8 cellular contexts compared by ENCODE assay signal in the genomic region with DNA sequence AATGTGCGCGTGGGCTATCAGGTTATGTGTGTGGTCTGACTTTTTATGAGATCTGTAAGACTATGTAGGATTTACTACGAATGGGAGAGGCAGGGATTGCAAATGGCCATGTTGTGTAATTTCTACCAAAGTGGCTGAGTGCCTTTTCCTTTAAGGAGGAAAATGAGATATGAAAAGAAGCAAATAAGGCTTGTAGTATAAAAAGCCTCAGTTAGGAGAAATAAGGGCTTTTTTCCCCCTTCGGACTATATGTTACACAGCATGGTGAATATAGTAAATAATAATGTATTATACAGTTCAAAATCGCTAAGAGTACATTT. TPM values are rescaled to one million over a fixed set of nuclear protein-coding genes. Genes with fewer than 3 reads are reported as not detected.
DNase-seq lines count a peak whose midpoint lies in the region; ATAC-seq and TF ChIP-seq lines count a peak whose summit lies in the region.

No MANE protein-coding gene starts in this region.

- H3K27ac ChIP-seq in adrenal gland (peak overlapping the region; percentile 60 to 92 (median 79)), left lung (peak overlapping the region; percentile 65 to 68), thyroid gland (peak overlapping the region; percentile 0 to 72 (median 64))

- WGBS in adrenal gland, 4 donors = 7 to 14% (median 8%) methylated on average over 5 of the region's 5 CpGs
- WGBS in thyroid gland, 2 donors = 7 to 13% methylated on average over 5 of the region's 5 CpGs

- peaks cover 9% of the 10 kb centered on the region for H3K9me3 Mint-ChIP-seq in activated CD4-positive, alpha-beta T cell treated with anti-CD3 and anti-CD28 coated beads, Interleukin-2, amount 10 ng/mL, durations not matched to agents 7 days and 5 days

- ATAC-seq in left lung = no peak
- ATAC-seq in HG02981 (IDR thresholded peaks at IDR 0.05; ENCODE audit: unreplicated experiment) = no peak

- intact Hi-C loops in adrenal gland (cut with DNase I) (no loop called here), left lung (cut with DNase I) (no loop called here), thyroid gland (cut with DNase I) (no loop called here)

- H3K27me3 ChIP-seq in adrenal gland (no peaks in the 10 kb centered on the region), left lung (no peaks in the 10 kb centered on the region), thyroid gland (no peaks in the 10 kb centered on the region)

- H3K4me1 ChIP-seq in adrenal gland (replicated peaks in 1 of 2) (peaks cover 16 to 25% of the 10 kb centered on the region in 2 donors), left lung (peaks cover 8 to 17% of the 10 kb centered on the region in 2 donors), thyroid gland (peaks cover 9 to 12% of the 10 kb centered on the region in 2 donors)

- POLR2A ChIA-PET in activated CD4-positive, alpha-beta T cell treated with anti-CD3 and anti-CD28 coated beads, Interleukin-2, amount 10 ng/mL, durations not matched to agents 7 days and 5 days (lab: Charles Lee) = no interaction called here

- TF ChIP-seq POLR2A in adrenal gland (IDR thresholded peaks at IDR 0.05) = no peak
- no peak for TF ChIP-seq POLR2A in thyroid gland (IDR thresholded peaks at IDR 0.05)

- H3K27ac Mint-ChIP-seq in activated CD4-positive, alpha-beta T cell treated with anti-CD3 and anti-CD28 coated beads, Interleukin-2, amount 10 ng/mL, durations not matched to agents 7 days and 5 days = peak overlapping the region; percentile 95

- DNase-seq in activated CD4-positive, alpha-beta T cell treated with anti-CD3 and anti-CD28 coated beads, Interleukin-2, amount 10 ng/mL, durations not matched to agents 7 days and 5 days = no peak
- no peak for DNase-seq in activated CD4-positive, alpha-beta T cell treated with anti-CD3 and anti-CD28 coated beads for 1 hour
- DNase-seq in adrenal gland (no peak), left lung (no peak), thyroid gland (no peak), NOMO-1 treated with DMSO at 0.1 percent for 48 hours (lab: John Stamatoyannopoulos, UW; ENCODE audit: unreplicated experiment) (no peak), HUDEP-2 (lab: John Stamatoyannopoulos, UW; ENCODE audit: unreplicated experiment in 76 of 76) (no peak)

- H3K27me3 Mint-ChIP-seq in activated CD4-positive, alpha-beta T cell treated with anti-CD3 and anti-CD28 coated beads, Interleukin-2, amount 10 ng/mL, durations not matched to agents 7 days and 5 days = peaks cover 17% of the 10 kb centered on the region

- peaks cover 0 to 5% of the 10 kb centered on the region in 2 donors for H3K36me3 ChIP-seq in adrenal gland (replicated peaks in 1 of 2)
- H3K36me3 ChIP-seq in left lung = peaks cover 0 to 16% of the 10 kb centered on the region in 2 donors
- peaks cover 5 to 7% of the 10 kb centered on the region in 2 donors for H3K36me3 ChIP-seq in thyroid gland

- peaks cover 34% of the 10 kb centered on the region for H3K4me1 Mint-ChIP-seq in activated CD4-positive, alpha-beta T cell treated with anti-CD3 and anti-CD28 coated beads, Interleukin-2, amount 10 ng/mL, durations not matched to agents 7 days and 5 days

- peaks cover 10% of the 10 kb centered on the region for H3K36me3 Mint-ChIP-seq in activated CD4-positive, alpha-beta T cell treated with anti-CD3 and anti-CD28 coated beads, Interleukin-2, amount 10 ng/mL, durations not matched to agents 7 days and 5 days (ENCODE audit: low read depth)

- H3K4me3 ChIP-seq in adrenal gland (peak overlapping the region in 3 of 4 donors; percentile 30 to 67 (median 53)), left lung (peak overlapping the region; percentile 69 to 85), thyroid gland (replicated peaks in 1 of 3) (peak overlapping the region; percentile 59 to 92 (median 81))

- H3K9me3 ChIP-seq in adrenal gland (replicated peaks in 1 of 3) = no peaks in the 10 kb centered on the region
- H3K9me3 ChIP-seq in left lung = no peaks in the 10 kb centered on the region
- no peaks in the 10 kb centered on the region for H3K9me3 ChIP-seq in thyroid gland

- CTCF ChIA-PET in activated CD4-positive, alpha-beta T cell treated with anti-CD3 and anti-CD28 coated beads, Interleukin-2, amount 10 ng/mL, durations not matched to agents 7 days and 5 days (lab: Charles Lee) = interaction anchor here (2.2 kb wide), 1 partner anchor 12 kb away, joined by 7 read pairs; no protein-coding TSS in a partner anchor

- TF ChIP-seq CTCF in adrenal gland (IDR thresholded peaks at IDR 0.05) (no peak), left lung (IDR thresholded peaks at IDR 0.05) (no peak), thyroid gland (IDR thresholded peaks at IDR 0.05) (no peak)

- peak overlapping the region; percentile 81 for H3K4me3 Mint-ChIP-seq in activated CD4-positive, alpha-beta T cell treated with anti-CD3 and anti-CD28 coated beads, Interleukin-2, amount 10 ng/mL, durations not matched to agents 7 days and 5 days

RNA-seq across cellular contexts. Expression of a gene that starts 0.4 kb away (rescaled TPM):
- total RNA-seq in activated CD4-positive, alpha-beta T cell treated with anti-CD3 and anti-CD28 coated beads, Interleukin-2, amount 10 ng/mL, durations not matched to agents 7 days and 5 days = 1 to 10 TPM; 6.5 to 7.5 TPM
- total RNA-seq in adrenal gland (100 to 1,000 TPM in 5 of 8 donors, 10 to 100 TPM in 3; 65.3 to 297 (median 112) TPM), left lung (10 to 100 TPM; 11.2 to 19.0 TPM), thyroid gland (10 to 100 TPM; 29.2 to 58.0 (median 40.8) TPM)
- 10 to 100 TPM; 15.9 to 97.6 (median 34.2) TPM for polyA plus RNA-seq in adrenal gland
